In genomic region chr14:20328705-20329104, GRCh38 we compare ENCODE assay signal across 18 cellular contexts. TPM values are rescaled to one million over a fixed set of nuclear protein-coding genes. Genes with fewer than 3 reads are reported as not detected.
DNase-seq lines count a peak whose midpoint lies in the region; ATAC-seq lines count a peak whose summit lies in the region.
"Had no signal": no experiment of that assay in that cellular context is flagged by ENCODE, and none has a peak within 500 bp of the region (broad histone marks: within the 10 kb centered on the region; RNA-seq: fewer than 3 reads in every experiment).

No MANE protein-coding gene starts in this region.

- POLR2A ChIA-PET in activated CD8-positive, alpha-beta T cell treated with anti-CD3 and anti-CD28 coated beads, Interleukin-2, amount 10 ng/mL, durations not matched to agents 7 days and 5 days (lab: Charles Lee), result interaction anchor here (8.6 kb wide), 1 partner anchor 14 kb away, joined by 77 read pairs; the partner anchor contains the start of gene PARP2

- H3K9me2 ChIP-seq in Karpas-422 (replicated peaks; ENCODE audit: insufficient read depth, low read length), result no peaks in the 10 kb centered on the region

- H3K4me1 Mint-ChIP-seq in activated naive CD4-positive, alpha-beta T cell treated with anti-CD3 and anti-CD28 coated beads, Interleukin-2, amount 50 U/mL, for 24 hours, result peaks cover 54% of the 10 kb centered on the region
- H3K4me1 Mint-ChIP-seq in activated CD8-positive, alpha-beta T cell treated with anti-CD3 and anti-CD28 coated beads, Interleukin-2, amount 10 ng/mL, durations not matched to agents 7 days and 5 days (ENCODE audit: low read depth), result peaks cover 53% of the 10 kb centered on the region

- peak overlapping the region; percentile 32 for H3K27ac Mint-ChIP-seq in activated naive CD4-positive, alpha-beta T cell treated with anti-CD3 and anti-CD28 coated beads, Interleukin-2, amount 50 U/mL, for 24 hours
- H3K27ac Mint-ChIP-seq in activated CD8-positive, alpha-beta T cell treated with anti-CD3 and anti-CD28 coated beads, Interleukin-2, amount 10 ng/mL, durations not matched to agents 7 days and 5 days, result peak overlapping the region; percentile 25

- H3K4me1 ChIP-seq in Karpas-422 (ENCODE audit: low read length), result peaks cover 53% of the 10 kb centered on the region
- no peaks in the 10 kb centered on the region for H3K4me1 ChIP-seq in mesendoderm (ENCODE audit: control insufficient read depth, low read depth, low read length)

- H3K56ac ChIP-seq in mesendoderm (ENCODE audit: low read length), result no peak overlapping the region

- no peak for DNase-seq in activated naive CD4-positive, alpha-beta T cell treated with Interleukin-2 at 50 U/mL for 16 hours
- no peak for DNase-seq in Karpas-422
- DNase-seq in activated CD8-positive, alpha-beta T cell treated with anti-CD3 and anti-CD28 coated beads, Interleukin-2, amount 10 ng/mL, durations not matched to agents 7 days and 5 days, result no peak
- no peak for DNase-seq in mesendoderm
- no peak for DNase-seq in mesenteric fat pad (ENCODE audit: low spot score)
- DNase-seq: activated CD4-positive, CD25-positive, alpha-beta regulatory T cell; activated gamma-delta T cell treated with Interleukin-2 at 50 U/mL for 16 hours; DMS79; heart left ventricle; NCI-H748 treated with DMSO at 0.1 percent for 48 hours; occipital lobe; Peyer's patch; retina; T-helper 9 cell had no signal

- no peak overlapping the region for H3K23ac ChIP-seq in mesendoderm (ENCODE audit: low read length)

- H2AK5ac ChIP-seq in mesendoderm (ENCODE audit: low read length), result no peak overlapping the region

- peaks cover 4% of the 10 kb centered on the region for H3K36me3 Mint-ChIP-seq in activated naive CD4-positive, alpha-beta T cell treated with anti-CD3 and anti-CD28 coated beads, Interleukin-2, amount 50 U/mL, for 24 hours
- peaks cover 35% of the 10 kb centered on the region for H3K36me3 Mint-ChIP-seq in activated CD8-positive, alpha-beta T cell treated with anti-CD3 and anti-CD28 coated beads, Interleukin-2, amount 10 ng/mL, durations not matched to agents 7 days and 5 days (ENCODE audit: low read depth)

- H3K4me2 ChIP-seq in Karpas-422 (ENCODE audit: low read depth, low read length, poor library complexity, severe bottlenecking) (no peak overlapping the region), mesendoderm (ENCODE audit: low read length) (no peak overlapping the region)

- CTCF ChIA-PET in activated CD8-positive, alpha-beta T cell treated with anti-CD3 and anti-CD28 coated beads, Interleukin-2, amount 10 ng/mL, durations not matched to agents 7 days and 5 days (lab: Charles Lee), result interaction anchor here (0.9 to 9.9 kb wide), 20 partner anchors 13 to 362 kb away, joined by 3 to 151 read pairs (median 7); partner anchors contain the start of genes PARP2, RNASE4 and TEP1

- H3K4me3 Mint-ChIP-seq in activated naive CD4-positive, alpha-beta T cell treated with anti-CD3 and anti-CD28 coated beads, Interleukin-2, amount 50 U/mL, for 24 hours, result no peak overlapping the region
- no peak overlapping the region for H3K4me3 Mint-ChIP-seq in activated CD8-positive, alpha-beta T cell treated with anti-CD3 and anti-CD28 coated beads, Interleukin-2, amount 10 ng/mL, durations not matched to agents 7 days and 5 days

- no peak overlapping the region for H2AFZ ChIP-seq in Karpas-422 (ENCODE audit: low read length)

- H3K27me3 ChIP-seq in Karpas-422 (ENCODE audit: low read length) (no peaks in the 10 kb centered on the region), mesendoderm (ENCODE audit: insufficient read depth, low read length, poor library complexity) (no peaks in the 10 kb centered on the region)
- H3K27me3 ChIP-seq: heart left ventricle, Peyer's patch had no signal

- no peak overlapping the region for H3K4ac ChIP-seq in mesendoderm (ENCODE audit: low read depth, low read length)

- H3K27ac ChIP-seq in Karpas-422 (ENCODE audit: low read length), result peak overlapping the region; percentile 16
- no peak overlapping the region for H3K27ac ChIP-seq in mesendoderm (ENCODE audit: low read depth, low read length)
- H3K27ac ChIP-seq: Peyer's patch, thoracic aorta had no signal

- no peak overlapping the region for H2BK5ac ChIP-seq in mesendoderm (ENCODE audit: low read length)

- H3K79me1 ChIP-seq in mesendoderm (ENCODE audit: low read length), result peaks cover 3% of the 10 kb centered on the region

- H2BK120ac ChIP-seq in mesendoderm (ENCODE audit: low read depth, low read length), result no peak overlapping the region

- WGBS in mesendoderm (ENCODE audit: extremely low coverage, insufficient coverage, low lambda C conversion rate), result no CpG with 5 or more reads among the region's 2 CpGs

- no peaks in the 10 kb centered on the region for H3K27me3 Mint-ChIP-seq in activated naive CD4-positive, alpha-beta T cell treated with anti-CD3 and anti-CD28 coated beads, Interleukin-2, amount 50 U/mL, for 24 hours
- H3K27me3 Mint-ChIP-seq in activated CD8-positive, alpha-beta T cell treated with anti-CD3 and anti-CD28 coated beads, Interleukin-2, amount 10 ng/mL, durations not matched to agents 7 days and 5 days (ENCODE audit: low read depth), result no peaks in the 10 kb centered on the region

- H3K79me2 ChIP-seq in Karpas-422 (ENCODE audit: low read length) (peaks cover 90% of the 10 kb centered on the region), mesendoderm (ENCODE audit: control insufficient read depth, insufficient read depth, low read length) (peaks cover 59% of the 10 kb centered on the region)

- no peak overlapping the region for H4K5ac ChIP-seq in mesendoderm (ENCODE audit: low read length)

- H3K36me3 ChIP-seq in Karpas-422 (ENCODE audit: insufficient read depth, low read length) (peaks cover 36% of the 10 kb centered on the region), mesendoderm (ENCODE audit: control insufficient read depth, insufficient read depth, low read length) (peaks cover 10% of the 10 kb centered on the region)

- no peaks in the 10 kb centered on the region for H4K20me1 ChIP-seq in Karpas-422 (ENCODE audit: insufficient read depth, low read depth, low read length)

- no peak overlapping the region for H4K8ac ChIP-seq in mesendoderm (ENCODE audit: low read depth, low read length)

- no peak overlapping the region for H3K18ac ChIP-seq in mesendoderm (ENCODE audit: low read length)

- no peak for ATAC-seq in activated CD8-positive, alpha-beta T cell treated with anti-CD3 and anti-CD28 coated beads, Interleukin-2, amount 10 ng/mL, durations not matched to agents 7 days and 5 days
- ATAC-seq in HG02623 (IDR thresholded peaks at IDR 0.05; ENCODE audit: unreplicated experiment) (no peak), HG03378 (IDR thresholded peaks at IDR 0.05; ENCODE audit: unreplicated experiment) (no peak)
- ATAC-seq: heart left ventricle had no signal

- no peaks in the 10 kb centered on the region for H3K9me3 ChIP-seq in Karpas-422 (ENCODE audit: low read length)
- H3K9me3 ChIP-seq: heart left ventricle, Peyer's patch, thoracic aorta had no signal

- H2BK15ac ChIP-seq in mesendoderm (replicated peaks; ENCODE audit: low read depth), result no peak overlapping the region

- no peak overlapping the region for H3K9ac ChIP-seq in Karpas-422 (ENCODE audit: low read length)
- peak overlapping the region; percentile 8 for H3K9ac ChIP-seq in mesendoderm (ENCODE audit: low read length)

- H3K4me3 ChIP-seq in Karpas-422 (ENCODE audit: low read length) (no peak overlapping the region), mesendoderm (ENCODE audit: low read length) (no peak overlapping the region)
- H3K4me3 ChIP-seq: heart left ventricle, Peyer's patch, thoracic aorta had no signal

- no peaks in the 10 kb centered on the region for H3K9me3 Mint-ChIP-seq in activated naive CD4-positive, alpha-beta T cell treated with anti-CD3 and anti-CD28 coated beads, Interleukin-2, amount 50 U/mL, for 24 hours
- H3K9me3 Mint-ChIP-seq in activated CD8-positive, alpha-beta T cell treated with anti-CD3 and anti-CD28 coated beads, Interleukin-2, amount 10 ng/mL, durations not matched to agents 7 days and 5 days (ENCODE audit: insufficient read depth), result no peaks in the 10 kb centered on the region

RNA-seq across cellular contexts. Expression of gene CCNB1IP1, which starts 4.4 kb away (rescaled TPM):
- 103 and 127 TPM in 2 replicates for total RNA-seq in Karpas-422 (2014; rRNA removed; shearing (Covaris generic); ENCODE audit: low replicate concordance)
- 10 to 100 TPM; 35.3 to 38.3 TPM for total RNA-seq in activated CD8-positive, alpha-beta T cell treated with anti-CD3 and anti-CD28 coated beads, Interleukin-2, amount 10 ng/mL, durations not matched to agents 7 days and 5 days
- 142 TPM for polyA plus RNA-seq in mesendoderm (2013, experiment 1 of 2)
- 142 TPM for polyA plus RNA-seq in mesendoderm (2013, experiment 2 of 2)
- 22.1 TPM for total RNA-seq in mesenteric fat pad

RNA-seq across cellular contexts. Expression of gene PARP2, which starts 14.7 kb away (rescaled TPM):
- total RNA-seq in Karpas-422 (2014; rRNA removed; shearing (Covaris generic); ENCODE audit: low replicate concordance), result 25.0 and 33.4 TPM in 2 replicates
- total RNA-seq in activated CD8-positive, alpha-beta T cell treated with anti-CD3 and anti-CD28 coated beads, Interleukin-2, amount 10 ng/mL, durations not matched to agents 7 days and 5 days, result 10 to 100 TPM; 29.7 to 32.3 TPM
- polyA plus RNA-seq in mesendoderm (2013, experiment 1 of 2), result 28.3 TPM
- polyA plus RNA-seq in mesendoderm (2013, experiment 2 of 2), result 29.5 TPM
- 9.8 TPM for total RNA-seq in mesenteric fat pad

RNA-seq across cellular contexts. Expression of gene TTC5, which starts 23.0 kb away (rescaled TPM):
- total RNA-seq in Karpas-422 (2014; rRNA removed; shearing (Covaris generic); ENCODE audit: low replicate concordance), result 24.6 and 28.0 TPM in 2 replicates
- 10 to 100 TPM; 21.8 to 22.0 TPM for total RNA-seq in activated CD8-positive, alpha-beta T cell treated with anti-CD3 and anti-CD28 coated beads, Interleukin-2, amount 10 ng/mL, durations not matched to agents 7 days and 5 days
- 9.3 TPM for polyA plus RNA-seq in mesendoderm (2013, experiment 1 of 2)
- 9.5 TPM for polyA plus RNA-seq in mesendoderm (2013, experiment 2 of 2)
- 11.1 TPM for total RNA-seq in mesenteric fat pad
